ENCODE assay signal across 28 cellular contexts in the genomic region with DNA sequence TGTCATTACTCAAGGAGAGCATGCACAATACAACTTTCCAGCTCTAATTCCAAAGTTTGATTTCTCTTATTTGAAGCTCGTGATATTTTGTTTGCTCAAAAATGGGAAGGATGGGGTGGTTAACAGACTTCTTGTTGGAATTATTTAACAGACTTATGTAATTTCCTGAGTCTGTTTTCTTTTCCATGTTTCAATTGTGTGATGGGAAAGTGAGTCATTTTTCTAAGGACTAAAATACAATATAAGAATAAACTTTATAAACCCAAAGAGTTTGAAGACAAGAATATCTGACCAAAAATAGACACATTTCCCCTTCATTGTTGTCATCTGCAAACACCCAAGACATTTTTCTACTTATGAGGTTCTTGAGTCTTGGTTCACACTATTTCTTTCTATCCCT.
DNase-seq lines count a peak whose midpoint lies in the region; ATAC-seq, FAIRE-seq and TF ChIP-seq lines count a peak whose summit lies in the region.
"Had no signal": no experiment of that assay in that cellular context is flagged by ENCODE, and none has a peak within 500 bp of the region (broad histone marks: within the 10 kb centered on the region; RNA-seq: fewer than 3 reads in every experiment).

No MANE protein-coding gene starts in this region.

- H3K27ac Mint-ChIP-seq in astrocyte (ENCODE audit: unreplicated experiment), result no peak overlapping the region
- H3K27ac Mint-ChIP-seq: CD14-positive monocyte; CD4-positive, alpha-beta memory T cell; CD4-positive, CD25-positive, alpha-beta regulatory T cell; CD8-positive, alpha-beta memory T cell had no signal

- H3K9me3 Mint-ChIP-seq in astrocyte (ENCODE audit: unreplicated experiment), result no peaks in the 10 kb centered on the region

- H3K27ac ChIP-seq in astrocyte (ENCODE audit: low read depth, low read length) (no peak overlapping the region), brain microvascular endothelial cell (no peak overlapping the region)
- H3K27ac ChIP-seq: BLaER1 had no signal

- no peak overlapping the region for H3K9ac ChIP-seq in astrocyte (ENCODE audit: low read length)
- H3K9ac ChIP-seq: BLaER1 had no signal

- H3K4me3 ChIP-seq in astrocyte (ENCODE audit: insufficient read depth, low read depth, low read length) (no peak overlapping the region), brain microvascular endothelial cell (ENCODE audit: low read depth, low read length) (no peak overlapping the region)
- H3K4me3 ChIP-seq: BLaER1, GM12878 had no signal

- H3K4me2 ChIP-seq in astrocyte (ENCODE audit: low read length), result no peak overlapping the region
- H3K4me2 ChIP-seq: BLaER1 had no signal

- H3K36me3 ChIP-seq in astrocyte (ENCODE audit: insufficient read depth, low read length) (no peaks in the 10 kb centered on the region), brain microvascular endothelial cell (replicated peaks) (no peaks in the 10 kb centered on the region)
- H3K36me3 ChIP-seq: BE2C, BLaER1 had no signal

- no peaks in the 10 kb centered on the region for H3K4me1 ChIP-seq in astrocyte (ENCODE audit: insufficient read depth, low read length)
- H3K4me1 ChIP-seq: BE2C, BLaER1 had no signal

- no peaks in the 10 kb centered on the region for H3K9me3 ChIP-seq in astrocyte (ENCODE audit: insufficient read depth, low read depth, low read length)
- H3K9me3 ChIP-seq: BE2C, BLaER1 had no signal

- H4K20me1 ChIP-seq in astrocyte (ENCODE audit: insufficient read depth, low read length), result no peaks in the 10 kb centered on the region
- H4K20me1 ChIP-seq: BLaER1 had no signal

- ATAC-seq in GM21528 (IDR thresholded peaks at IDR 0.05; ENCODE audit: low FRiP score, unreplicated experiment), result no peak
- ATAC-seq: GM12878 had no signal

- no peaks in the 10 kb centered on the region for H3K36me3 Mint-ChIP-seq in astrocyte (ENCODE audit: low read depth, unreplicated experiment)
- H3K36me3 Mint-ChIP-seq: CD14-positive monocyte; CD4-positive, alpha-beta memory T cell; CD4-positive, CD25-positive, alpha-beta regulatory T cell; CD8-positive, alpha-beta memory T cell had no signal

- no peak overlapping the region for H2AFZ ChIP-seq in astrocyte (ENCODE audit: low read depth, low read length)

- H3K79me2 ChIP-seq in astrocyte (ENCODE audit: insufficient read depth, low read length), result no peaks in the 10 kb centered on the region

- H3K4me3 Mint-ChIP-seq in astrocyte (ENCODE audit: unreplicated experiment), result no peak overlapping the region
- H3K4me3 Mint-ChIP-seq: CD14-positive monocyte; CD4-positive, alpha-beta memory T cell; CD4-positive, CD25-positive, alpha-beta regulatory T cell; CD8-positive, alpha-beta memory T cell had no signal

- peaks cover 6% of the 10 kb centered on the region for H3K4me1 Mint-ChIP-seq in astrocyte (ENCODE audit: low read depth, unreplicated experiment)
- H3K4me1 Mint-ChIP-seq: CD14-positive monocyte; CD4-positive, alpha-beta memory T cell; CD4-positive, CD25-positive, alpha-beta regulatory T cell; CD8-positive, alpha-beta memory T cell had no signal

- TF ChIP-seq CTCF in astrocyte (IDR thresholded peaks at IDR 0.05; ENCODE audit: insufficient read depth, low read depth, low read length) (no peak), brain microvascular endothelial cell (IDR thresholded peaks at IDR 0.05; ENCODE audit: low read depth, low read length, missing control alignments) (no peak)

- FAIRE-seq in astrocyte (lab: Jason Lieb, UNC), result no peak
- FAIRE-seq: A204.1, GM12878, GM12892, GM18507 had no signal

- in situ Hi-C loops in brain microvascular endothelial cell (cut with HindIII; ENCODE audit: low pct_ligation_motif_present, low sequenced_read_pairs), result no loop called here

- no peaks in the 10 kb centered on the region for H3K27me3 ChIP-seq in astrocyte (ENCODE audit: insufficient read depth, low read length)
- no peaks in the 10 kb centered on the region for H3K27me3 ChIP-seq in brain microvascular endothelial cell (replicated peaks)
- H3K27me3 ChIP-seq: BE2C, BLaER1 had no signal

- DNase-seq in HT1080 (ENCODE audit: low read depth) (peak; percentile 6), astrocyte (ENCODE audit: low read depth) (peak; percentile 0), dermis blood vessel endothelial cell (peak; percentile 0), glomerular endothelial cell (ENCODE audit: extremely low read depth, low read depth, low spot score) (peak; percentile 16), GOT3 (lab: John Stamatoyannopoulos, UW) (no peak), brain microvascular endothelial cell (no peak)
- DNase-seq: 8988T; ACHN; BE2C; C1 segment of cervical spinal cord; CD4-positive, alpha-beta memory T cell; CD4-positive, CD25-positive, alpha-beta regulatory T cell; CD8-positive, alpha-beta memory T cell; COR-L47; DMS 273 treated with DMSO at 0.1 percent for 48 hours; DMS153; DMS53; DMS79; DND-41; EL; GDM1 had no signal

- no peaks in the 10 kb centered on the region for H3K27me3 Mint-ChIP-seq in astrocyte (ENCODE audit: low read depth, unreplicated experiment)
- H3K27me3 Mint-ChIP-seq: CD4-positive, alpha-beta memory T cell; CD4-positive, CD25-positive, alpha-beta regulatory T cell; CD8-positive, alpha-beta memory T cell had no signal

Comparison
In these comparisons a context has a peak if more than half of its experiments do, and no peak if none do; other contexts are left out.
1. DNase-seq: peak in HT1080 (single experiment), astrocyte (single experiment), dermis blood vessel endothelial cell (single experiment) and glomerular endothelial cell (single experiment); none in GOT3 (single experiment) and brain microvascular endothelial cell (single experiment).